ENCODE assay signal across 28 cellular contexts in genomic region chrX:139299309-139299708, GRCh38.
"Had no signal": no experiment of that assay in that cellular context is flagged by ENCODE, and none has a peak within 500 bp of the region (broad histone marks: within the 10 kb centered on the region; RNA-seq: fewer than 3 reads in every experiment).

No MANE protein-coding gene starts in this region.

- H3K36me3 Mint-ChIP-seq: mesothelial cell of epicardium; naive thymus-derived CD4-positive, alpha-beta T cell had no signal

- H3K27ac ChIP-seq: colonic mucosa, epithelial cell of prostate, esophagus squamous epithelium, gastrocnemius medialis, heart right ventricle, left lung, lower lobe of right lung had no signal

- H3K9me3 Mint-ChIP-seq: dendritic cell treated with granulocyte-macrophage colony-stimulating factor and Interleukin-4, amounts not matched to agents 40 ng/mL and 50 ng/mL, for 4 days; effector memory CD8-positive, alpha-beta T cell; endodermal cell; mesothelial cell of epicardium had no signal

- H3K9me3 ChIP-seq: colonic mucosa, esophagus squamous epithelium, gastrocnemius medialis, heart right ventricle, left lung, lower lobe of right lung, mucosa of descending colon had no signal

- H3K27me3 ChIP-seq: colonic mucosa, esophagus squamous epithelium, gastrocnemius medialis, left lung had no signal

- H3K36me3 ChIP-seq: colonic mucosa, esophagus squamous epithelium, gastrocnemius medialis, heart right ventricle, left lung, lower lobe of right lung had no signal

- H3K4me3 ChIP-seq: colonic mucosa, esophagus squamous epithelium, gastrocnemius medialis, heart right ventricle, left lung, lower lobe of right lung, mucosa of descending colon had no signal

- H3K4me3 Mint-ChIP-seq: dendritic cell treated with granulocyte-macrophage colony-stimulating factor and Interleukin-4, amounts not matched to agents 40 ng/mL and 50 ng/mL, for 4 days; effector memory CD8-positive, alpha-beta T cell; endodermal cell; mesothelial cell of epicardium; naive thymus-derived CD4-positive, alpha-beta T cell had no signal

- ATAC-seq: effector memory CD8-positive, alpha-beta T cell; esophagus mucosa; heart right ventricle; left cardiac atrium; left lung; left ventricle myocardium superior; lower lobe of right lung; mucosa of descending colon; naive thymus-derived CD4-positive, alpha-beta T cell had no signal

- H3K27ac Mint-ChIP-seq: dendritic cell treated with granulocyte-macrophage colony-stimulating factor and Interleukin-4, amounts not matched to agents 40 ng/mL and 50 ng/mL, for 4 days; effector memory CD8-positive, alpha-beta T cell; endodermal cell; mesothelial cell of epicardium; naive thymus-derived CD4-positive, alpha-beta T cell had no signal

- DNase-seq: colonic mucosa; cortex of kidney; effector CD8-positive, alpha-beta T cell; effector memory CD8-positive, alpha-beta T cell; endodermal cell; erythroblast; esophagus squamous epithelium; foreskin fibroblast; foreskin melanocyte; gastrocnemius medialis; glutamatergic neuron; head of caudate nucleus; heart right ventricle; hippocampal formation; left cardiac atrium; left lung; left ventricle myocardium superior; lower lobe of right lung; mesenchymal stem cell; mucosa of descending colon had no signal

- FAIRE-seq: endometrium, islet of Langerhans, keratinocyte had no signal

- H3K4me1 Mint-ChIP-seq: mesothelial cell of epicardium; naive thymus-derived CD4-positive, alpha-beta T cell had no signal

- H3K4me1 ChIP-seq: colonic mucosa, esophagus squamous epithelium, heart right ventricle, left lung, lower lobe of right lung had no signal

- H3K27me3 Mint-ChIP-seq: effector memory CD8-positive, alpha-beta T cell; naive thymus-derived CD4-positive, alpha-beta T cell had no signal
